In the genomic region with DNA sequence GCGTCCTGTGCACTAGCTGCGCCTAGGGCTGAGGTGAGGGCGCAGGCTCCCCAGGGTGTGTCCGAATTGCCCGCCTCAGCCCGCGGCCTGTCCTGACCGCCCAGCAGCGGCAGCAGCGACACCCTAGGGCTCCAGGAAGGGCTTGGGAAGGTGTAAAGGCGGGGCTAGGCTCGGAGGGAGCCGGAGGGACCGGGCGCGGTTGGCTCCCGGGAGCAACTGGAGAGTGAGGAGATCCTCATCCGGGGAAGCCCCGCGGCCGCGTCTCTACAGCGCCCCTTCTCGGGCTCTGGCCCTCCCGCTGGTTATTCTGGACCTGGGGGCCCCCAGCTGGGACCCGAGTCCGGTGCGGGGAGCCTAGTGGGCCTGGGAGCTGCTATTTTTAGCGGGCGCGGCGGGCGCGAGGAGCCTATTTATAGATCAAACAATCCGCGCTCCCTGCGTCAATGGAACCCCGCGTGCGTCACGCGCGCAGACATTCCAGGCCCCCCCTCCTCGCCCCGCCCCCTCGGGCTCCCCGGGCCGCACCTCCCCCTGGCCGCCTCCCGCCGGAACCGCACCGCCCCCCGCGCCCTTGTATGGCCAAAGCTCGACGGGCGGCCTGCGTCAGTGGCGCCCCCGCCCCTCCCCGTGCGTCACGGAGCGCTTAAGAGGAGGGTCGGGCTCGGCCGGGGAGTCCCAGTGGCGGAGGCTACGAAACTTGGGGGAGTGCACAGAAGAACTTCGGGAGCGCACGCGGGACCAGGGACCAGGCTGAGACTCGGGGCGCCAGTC, we compare ENCODE assay signal across 8 cellular contexts. TPM values are rescaled to one million over a fixed set of nuclear protein-coding genes. Genes with fewer than 3 reads are reported as not detected.
DNase-seq lines count a peak whose midpoint lies in the region; ATAC-seq and TF ChIP-seq lines count a peak whose summit lies in the region.

Gene NR4A1, plus strand, starts transcription at position 672 of the 771 bp plus-strand sequence. CDS start 2,887 bp downstream, outside the sequence.

- peak within 1 kb of the TSS; percentile 91 for H3K4me3 Mint-ChIP-seq in HFFc6

- no peaks in the 10 kb centered on the region for H3K27me3 ChIP-seq in left ventricle myocardium inferior (ENCODE audit: low read depth)
- H3K27me3 ChIP-seq in psoas muscle (ENCODE audit: insufficient read depth in 3 of 3, low read length in 2 of 3), result no peaks in the 10 kb centered on the region

- peak within 1 kb of the TSS; percentile 99 for H3K27ac ChIP-seq in left ventricle myocardium inferior (replicated peaks)
- peak within 1 kb of the TSS; percentile 93 for H3K27ac ChIP-seq in psoas muscle

- H3K4me1 ChIP-seq in left ventricle myocardium inferior, result peaks cover 94% of the 10 kb centered on the region
- peaks cover 44% of the 10 kb centered on the region for H3K4me1 ChIP-seq in psoas muscle

- peaks cover 50% of the 10 kb centered on the region for H3K4me1 Mint-ChIP-seq in HFFc6 (ENCODE audit: low read depth)

- H3K36me3 ChIP-seq in left ventricle myocardium inferior (peaks cover 15% of the 10 kb centered on the region), psoas muscle (ENCODE audit: insufficient read depth in 1 of 2, low read depth in 1 of 2) (peaks cover 4 to 19% of the 10 kb centered on the region in 2 donors)

- no peaks in the 10 kb centered on the region for H3K9me3 Mint-ChIP-seq in HFFc6

- 1 to 2% (median 1%) methylated on average over 54 to 76 of the region's 76 CpGs for WGBS in psoas muscle, 3 donors

- TF ChIP-seq CTCF in GM12872 (IDR thresholded peaks at IDR 0.05; ENCODE audit: insufficient read depth, low read depth, low read length) (peak; percentile 23; the same call in 1 of the 3 replicates), HFFc6 (IDR thresholded peaks at IDR 0.05) (peak; percentile 65), left ventricle myocardium inferior (IDR thresholded peaks at IDR 0.05; ENCODE audit: borderline replicate concordance) (peak; percentile 27), psoas muscle (IDR thresholded peaks at IDR 0.05) (no peak)

- ATAC-seq in psoas muscle, result peak; percentile 86 to 89 (median 86)

- H3K4me3 ChIP-seq in left ventricle myocardium inferior, result peak within 1 kb of the TSS; percentile 77
- peak within 1 kb of the TSS; percentile 72 for H3K4me3 ChIP-seq in psoas muscle

- intact Hi-C loops in T-helper 1 cell treated with Interleukin-12 subunit alpha and Interleukin-12 subunit beta and Interleukin-4 antibody, amounts not matched to agents 30 ng/mL and 1 ng/mL, for 36 hours (cut with micrococcal nuclease), result loop anchor here (1.0 to 2.0 kb wide), 8 partner anchors 14 to 956 kb away; partner anchors contain the start of genes ATG101 and EIF4B
- intact Hi-C loops in left ventricle myocardium inferior (cut with micrococcal nuclease), result no loop called here
- intact Hi-C loops in psoas muscle (cut with DNase I), result no loop called here

- DNase-seq in HFFc6 (peak; percentile 91), NCI-H1092 (lab: John Stamatoyannopoulos, UW) (peak; percentile 74), amniotic epithelial cell (ENCODE audit: low read depth) (peak; percentile 85), left ventricle myocardium inferior (peak; percentile 99), psoas muscle (peak; percentile 99), ureter (ENCODE audit: low spot score) (peak; percentile 97)

- peak within 1 kb of the TSS; percentile 95 for H3K27ac Mint-ChIP-seq in HFFc6

- H3K36me3 Mint-ChIP-seq in HFFc6 (ENCODE audit: low read depth), result no peaks in the 10 kb centered on the region; the same call in 1 of the 2 replicates

- H3K9me3 ChIP-seq in left ventricle myocardium inferior (replicated peaks), result no peaks in the 10 kb centered on the region
- no peaks in the 10 kb centered on the region for H3K9me3 ChIP-seq in psoas muscle

- peaks cover 19% of the 10 kb centered on the region for H3K27me3 Mint-ChIP-seq in HFFc6 (ENCODE audit: insufficient read depth)

RNA-seq across cellular contexts. Expression of gene NR4A1, which starts in this region (rescaled TPM):
- 10 to 100 TPM; 10.3 to 46.6 (median 43.6) TPM for total RNA-seq in HFFc6 (2021; fragmentation: NEBNext Ultra II Directional; extraction: Animal tissue kit (Norgen Biotek cat#: 25700))
- total RNA-seq in T-helper 1 cell treated with Interleukin-12 subunit alpha and Interleukin-12 subunit beta and Interleukin-4 antibody, amounts not matched to agents 30 ng/mL and 1 ng/mL, for 36 hours, result 14.5 and 16.9 TPM in 2 replicates
- 55.5 TPM for total RNA-seq in left ventricle myocardium inferior
- total RNA-seq in psoas muscle, result 10 to 100 TPM; 17.5 to 92.8 (median 56.9) TPM
- 10 to 100 TPM; 35.5 to 74.0 (median 50.2) TPM for polyA plus RNA-seq in psoas muscle
- 79.2 TPM for total RNA-seq in ureter

Comparison
In these comparisons a context has a peak if more than half of its experiments do, and no peak if none do; other contexts are left out.
1. Peak in every context shown above with its lines: DNase-seq, ATAC-seq, H3K4me3 ChIP-seq and H3K27ac ChIP-seq.